9 cellular contexts compared by ENCODE assay signal in the genomic region with DNA sequence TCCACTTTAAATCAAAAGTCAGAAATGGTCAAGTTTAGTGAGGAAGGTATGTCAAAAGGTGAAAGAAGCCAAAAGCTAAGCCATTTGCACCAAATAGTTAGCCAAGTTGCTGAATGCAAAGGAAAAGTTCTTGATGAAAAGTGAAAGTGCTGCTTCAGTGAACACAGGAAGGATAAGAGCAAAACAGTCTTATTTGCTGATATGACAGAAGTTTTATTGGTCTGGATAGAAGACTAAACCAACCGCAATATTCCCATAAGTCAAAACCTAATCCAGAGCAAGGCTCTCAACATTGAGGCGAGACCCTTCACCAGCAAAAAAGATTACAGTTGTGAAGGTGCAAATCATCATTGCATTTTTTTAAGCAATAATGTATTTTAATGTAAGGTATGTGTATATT.
"Had no signal": no experiment of that assay in that cellular context is flagged by ENCODE, and none has a peak within 500 bp of the region (broad histone marks: within the 10 kb centered on the region; RNA-seq: fewer than 3 reads in every experiment).

No MANE protein-coding gene starts in this region.

- H3K4me2 ChIP-seq: GM23338, KMS-11 had no signal

- H3K27ac ChIP-seq: KMS-11 had no signal

- H3K9ac ChIP-seq: KMS-11 had no signal

- ATAC-seq: GM23338 had no signal

- FAIRE-seq: H1, H54, HTR-8/SVneo had no signal

- DNase-seq: H9, HCEC 1CT, Karpas-422, KBM-7 had no signal

- H3K4me3 ChIP-seq: GM23338 had no signal
